Comparison of ENCODE assay signal across 14 cellular contexts in the genomic region with DNA sequence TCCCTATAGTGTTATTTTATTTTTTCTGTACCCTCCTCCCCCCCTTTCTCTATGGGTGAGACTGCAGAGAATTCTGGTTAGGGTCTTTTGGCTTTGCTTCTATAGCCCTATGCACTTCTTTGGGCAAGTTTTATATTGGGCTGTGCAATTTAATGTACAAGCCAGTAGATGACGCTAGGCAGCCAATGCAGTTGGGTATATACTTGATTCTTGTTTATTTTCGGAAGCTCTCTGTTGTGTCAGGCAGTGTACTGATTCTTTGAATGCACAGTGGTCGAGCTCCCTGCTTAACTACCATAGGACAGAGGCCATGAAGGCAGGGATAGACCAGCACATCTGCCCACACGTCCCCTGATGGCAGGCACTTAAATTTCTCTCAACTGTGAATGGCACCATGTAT. TPM values are rescaled to one million over a fixed set of nuclear protein-coding genes. Genes with fewer than 3 reads are reported as not detected.
A peak's percentile ranks its signal among the peaks of the same experiment; 100 is the strongest.
DNase-seq lines count a peak whose midpoint lies in the region; ATAC-seq, FAIRE-seq and TF ChIP-seq lines count a peak whose summit lies in the region.
"Had no signal": no experiment of that assay in that cellular context is flagged by ENCODE, and none has a peak within 500 bp of the region (broad histone marks: within the 10 kb centered on the region; RNA-seq: fewer than 3 reads in every experiment).

No MANE protein-coding gene starts in this region.

- H3K4me2 ChIP-seq in Karpas-422 (ENCODE audit: low read depth, low read length, poor library complexity, severe bottlenecking) (no peak overlapping the region), K562 (ENCODE audit: insufficient read depth, low read length) (no peak overlapping the region), mesenchymal stem cell (ENCODE audit: low read length, poor library complexity, severe bottlenecking) (no peak overlapping the region)

- no peak overlapping the region for H2BK120ac ChIP-seq in mesenchymal stem cell (ENCODE audit: low read depth, low read length)

- TF ChIP-seq RAD21 in K562 (CRISPR knock-in tag; conservative IDR thresholded peaks at IDR 0.05 in 1 of 2, IDR thresholded peaks at IDR 0.05 in 1 of 2) = peak in 1 of 2 experiments; percentile 63; a peak in 3 of 4 replicates

- no peaks in the 10 kb centered on the region for H3K9me2 ChIP-seq in Karpas-422 (replicated peaks; ENCODE audit: insufficient read depth, low read length)

- no peaks in the 10 kb centered on the region for H3K9me1 ChIP-seq in K562 (ENCODE audit: control insufficient read depth, insufficient read depth, low read length)

- no peaks in the 10 kb centered on the region; the same call in 1 of the 2 replicates for H3K36me3 ChIP-seq in GM06990 (ENCODE audit: control insufficient read depth, insufficient read depth, low read length)
- no peaks in the 10 kb centered on the region for H3K36me3 ChIP-seq in Karpas-422 (ENCODE audit: insufficient read depth, low read length)
- H3K36me3 ChIP-seq in K562 (ENCODE audit: control insufficient read depth, insufficient read depth, low read length) = no peaks in the 10 kb centered on the region
- no peaks in the 10 kb centered on the region for H3K36me3 ChIP-seq in mesenchymal stem cell (ENCODE audit: control insufficient read depth in 1 of 2, insufficient read depth in 2 of 2, low read depth in 1 of 2, low read length in 2 of 2)

- H3K4me3 ChIP-seq in GM06990 (replicated peaks; ENCODE audit: low read depth, low read length) (no peak overlapping the region), Karpas-422 (ENCODE audit: low read length) (no peak overlapping the region), K562 (no peak overlapping the region), mesenchymal stem cell (ENCODE audit: insufficient read depth in 1 of 2, low read depth in 1 of 2, low read length in 2 of 2) (peak overlapping the region in 1 of 2 experiments; percentile 64)
- H3K4me3 ChIP-seq: skin epidermis had no signal

- POLR2A ChIA-PET in K562 (lab: Yijun Ruan, JAX) = interaction anchor here (1.2 to 1.3 kb wide), 2 partner anchors 9 to 13 kb away, joined by 3 to 4 read pairs; no protein-coding TSS in a partner anchor

- FAIRE-seq in K562 (lab: Jason Lieb, UNC) = no peak

- no peak overlapping the region for H3K23ac ChIP-seq in mesenchymal stem cell (ENCODE audit: low read length in 2 of 2)

- no peak for TF ChIP-seq POLR2A in K562 (conservative IDR thresholded peaks at IDR 0.05)

- no peak overlapping the region for H2BK15ac ChIP-seq in mesenchymal stem cell (ENCODE audit: low read depth, poor library complexity, severe bottlenecking)

- no peak overlapping the region for H3K18ac ChIP-seq in mesenchymal stem cell (ENCODE audit: low read depth in 1 of 2, low read length in 2 of 2)

- no peak for TF ChIP-seq EP300 in K562 (IDR thresholded peaks at IDR 0.05; ENCODE audit: low read length)

- ATAC-seq in K562 = peak; percentile 86
- no peak for ATAC-seq in HG02884 (IDR thresholded peaks at IDR 0.05; ENCODE audit: unreplicated experiment)
- ATAC-seq: esophagus mucosa had no signal

- 35% methylated on average over 4 of the region's 4 CpGs for WGBS in K562 (ENCODE audit: insufficient coverage, low coverage, missing lambda C conversion rate)
- WGBS in mesenchymal stem cell = 62% methylated on average over 3 of the region's 4 CpGs

- no peaks in the 10 kb centered on the region for H3K9me3 ChIP-seq in Karpas-422 (ENCODE audit: low read length)
- no peaks in the 10 kb centered on the region for H3K9me3 ChIP-seq in K562 (replicated peaks; ENCODE audit: control insufficient read depth, insufficient read depth, low read depth, low read length)
- no peaks in the 10 kb centered on the region for H3K9me3 ChIP-seq in mesenchymal stem cell (ENCODE audit: control insufficient read depth, low read length)

- no peak overlapping the region for H2BK12ac ChIP-seq in mesenchymal stem cell (ENCODE audit: low read length in 2 of 2)

- H2AFZ ChIP-seq in Karpas-422 (ENCODE audit: low read length) (no peak overlapping the region), K562 (ENCODE audit: low read depth, low read length) (no peak overlapping the region), mesenchymal stem cell (ENCODE audit: low read depth, low read length) (no peak overlapping the region)

- H3K79me1 ChIP-seq in mesenchymal stem cell (replicated peaks; ENCODE audit: low read length, poor library complexity, severe bottlenecking) = peaks cover 4% of the 10 kb centered on the region

- H3K27me3 ChIP-seq in GM06990 (replicated peaks; ENCODE audit: control insufficient read depth, insufficient read depth, low read length) = no peaks in the 10 kb centered on the region
- no peaks in the 10 kb centered on the region for H3K27me3 ChIP-seq in Karpas-422 (ENCODE audit: low read length)
- H3K27me3 ChIP-seq in K562 (ENCODE audit: control insufficient read depth in 2 of 2, insufficient read depth in 2 of 2, low read length in 2 of 2) = no peaks in the 10 kb centered on the region
- H3K27me3 ChIP-seq in mesenchymal stem cell (ENCODE audit: control insufficient read depth in 1 of 2, insufficient read depth in 1 of 2, low read length in 2 of 2) = no peaks in the 10 kb centered on the region

- H2BK5ac ChIP-seq in mesenchymal stem cell (ENCODE audit: low read depth, low read length, poor library complexity, severe bottlenecking) = no peak overlapping the region

- H3K9ac ChIP-seq in Karpas-422 (ENCODE audit: low read length) = no peak overlapping the region
- no peak overlapping the region for H3K9ac ChIP-seq in K562 (ENCODE audit: insufficient read depth in 1 of 2, low read depth in 2 of 2, low read length in 2 of 2)
- H3K9ac ChIP-seq in mesenchymal stem cell (ENCODE audit: low read length) = peak overlapping the region; percentile 86

- TF ChIP-seq CTCF in GM06990 (IDR thresholded peaks at IDR 0.05; ENCODE audit: insufficient read depth, low read length, poor library complexity, severe bottlenecking) (peak; percentile 24), K562 (IDR thresholded peaks at IDR 0.05 in 2 of 3, conservative IDR thresholded peaks at IDR 0.05 in 1 of 3; ENCODE audit: insufficient read depth in 2 of 3, low read depth in 1 of 3, low read length in 3 of 3) (peak; percentile 60 to 71 (median 60); a peak in 5 of 6 replicates)

- H3K79me2 ChIP-seq in Karpas-422 (ENCODE audit: low read length) (no peaks in the 10 kb centered on the region), K562 (ENCODE audit: control insufficient read depth, insufficient read depth, low read length) (no peaks in the 10 kb centered on the region)

- H3K14ac ChIP-seq in mesenchymal stem cell (ENCODE audit: low read length in 2 of 2) = no peak overlapping the region

- H3K4me1 ChIP-seq in Karpas-422 (ENCODE audit: low read length) = no peaks in the 10 kb centered on the region
- no peaks in the 10 kb centered on the region for H3K4me1 ChIP-seq in K562 (replicated peaks in 1 of 2; ENCODE audit: control insufficient read depth in 2 of 2, insufficient read depth in 2 of 2, low read length in 2 of 2)
- peaks cover 1% of the 10 kb centered on the region for H3K4me1 ChIP-seq in mesenchymal stem cell (ENCODE audit: control insufficient read depth, insufficient read depth, low read depth, low read length)

- H4K8ac ChIP-seq in mesenchymal stem cell (ENCODE audit: low read length) = no peak overlapping the region

- H2AK5ac ChIP-seq in mesenchymal stem cell (ENCODE audit: low read length, severe bottlenecking) = no peak overlapping the region

- in situ Hi-C loops in K562 (cut with MboI) = no loop called here

- intact Hi-C loops in K562 (cut with micrococcal nuclease) = loop anchor here (1.0 to 5.0 kb wide), 2 partner anchors 313 to 329 kb away; no protein-coding TSS in a partner anchor

- DNase-seq in GM06990 (ENCODE audit: extremely low read depth, insufficient read length) (no peak), Karpas-422 (peak; percentile 43), K562 (ENCODE audit: extremely low read depth in 1 of 4, low spot score in 3 of 4) (peak in 1 of 4 experiments; percentile 18), mesenchymal stem cell (peak; percentile 12), hippocampal formation (lab: John Stamatoyannopoulos, UW) (no peak), DMS153 treated with DMSO at 0.1 percent for 48 hours (lab: John Stamatoyannopoulos, UW; ENCODE audit: unreplicated experiment) (no peak), GM19240 (ENCODE audit: insufficient read length, low spot score) (no peak)
- DNase-seq: activated CD4-positive, alpha-beta T cell treated with anti-CD3 and anti-CD28 coated beads, Interleukin-2, amount 50 U/mL, for 4 hours; NCI-H1436; RPMI8226 had no signal

- CTCF ChIA-PET in K562 (lab: Yijun Ruan, JAX; ENCODE audit: low intra/inter-chr PET ratio) = interaction anchor here (0.5 to 0.6 kb wide), 4 partner anchors 86 to 465 kb away, joined by 3 to 5 read pairs (median 4); no protein-coding TSS in a partner anchor

- 0 out of 2 replicates have a peak, but pooled peaks cover 4% of the 10 kb centered on the region for H4K20me1 ChIP-seq in Karpas-422 (ENCODE audit: insufficient read depth, low read depth, low read length)
- no peaks in the 10 kb centered on the region for H4K20me1 ChIP-seq in K562 (replicated peaks; ENCODE audit: control insufficient read depth, insufficient read depth, low read length)

- H4K91ac ChIP-seq in mesenchymal stem cell (ENCODE audit: low read length) = no peak overlapping the region

- H3K4ac ChIP-seq in mesenchymal stem cell (ENCODE audit: low read depth in 1 of 2, low read length in 2 of 2) = no peak overlapping the region

- no TSS peak for BruUV-seq in K562 (replicated peaks; lab: Mats Ljungman, UMichigan)

- H3K27ac ChIP-seq in Karpas-422 (ENCODE audit: low read length) (no peak overlapping the region), K562 (ENCODE audit: extremely low read depth, low read depth, low read length) (no peak overlapping the region), mesenchymal stem cell (ENCODE audit: low read length, poor library complexity, severe bottlenecking) (no peak overlapping the region)
- H3K27ac ChIP-seq: skin epidermis had no signal

RNA-seq across cellular contexts. Expression of a gene that starts 34.1 kb away (rescaled TPM):
- 0.25 and 2.5 TPM in 2 replicates for total RNA-seq in Karpas-422 (2014; rRNA removed; shearing (Covaris generic); ENCODE audit: low replicate concordance)
- total RNA-seq in K562 (2011; cell fraction: chromatin; rRNA removed; ENCODE audit: low replicate concordance) = 17.1 and 57.1 TPM in 2 replicates
- total RNA-seq in K562 (2011; cell fraction: nucleolus; rRNA removed) = 6.3 and 9.9 TPM in 2 replicates
- 44.9 and 89.1 TPM in 2 replicates for total RNA-seq in K562 (2011; cell fraction: nucleoplasm; rRNA removed)
- total RNA-seq in K562 (2014; rRNA removed) = 1.2 and 1.5 TPM in 2 replicates
- 4.9 and 5.1 TPM in 2 replicates for total RNA-seq in K562 (2014; rRNA removed; fragmentation: Illumina TruSeq; extraction: Trizol)
- total RNA-seq in K562 (2015; rRNA removed; fragmentation: Illumina TruSeq; extraction: Trizol) = 4.2 and 4.9 TPM in 2 replicates
- 0.98 and 1.1 TPM in 2 replicates for total RNA-seq in K562 (2021)
- 0.38 and 0.41 TPM in 2 replicates for polyA plus RNA-seq in K562 (2011; rRNA removed)
- 0.07 TPM in 1 of 2 replicates, not detected in the other for polyA plus RNA-seq in K562 (2011; cell fraction: cytosol; rRNA removed)
- 4.6 and 6.1 TPM in 2 replicates for polyA plus RNA-seq in K562 (2011; cell fraction: nucleus; rRNA removed)
- polyA plus RNA-seq in K562 (2012) = not detected in 2 replicates
- polyA plus RNA-seq in K562 (2014; fragmentation: Illumina TruSeq; extraction: Trizol) = 0.12 TPM in 1 of 2 replicates, not detected in the other
- not detected for polyA plus RNA-seq in K562 (2014; fragmentation: Nextera tagmentation; extraction: Ambion mirVana)
- polyA plus RNA-seq in K562 (2014; rRNA removed) = 0.31 TPM in 1 of 2 replicates, not detected in the other
- polyA minus RNA-seq in K562 (2011; rRNA and poly(A)+ RNA removed) = 14.3 and 17.5 TPM in 2 replicates
- not detected in 2 replicates for polyA minus RNA-seq in K562 (2011; cell fraction: cytosol; rRNA and poly(A)+ RNA removed)
- polyA minus RNA-seq in K562 (2011; cell fraction: nucleus; rRNA and poly(A)+ RNA removed) = 40.3 and 41.9 TPM in 2 replicates
- polyA plus RNA-seq in mesenchymal stem cell (2013, experiment 1 of 2) = not detected
- polyA plus RNA-seq in mesenchymal stem cell (2013, experiment 2 of 2) = not detected
- polyA plus RNA-seq: adipose tissue had no signal

Comparison
In these comparisons a context has a peak if more than half of its experiments do, and no peak if none do; other contexts are left out.
1. DNase-seq: peak in Karpas-422 (single experiment) and mesenchymal stem cell (single experiment); none in GM06990 (single experiment), hippocampal formation (0 of 2), DMS153 treated with DMSO at 0.1 percent for 48 hours (single experiment) and GM19240 (single experiment).